ENCODE assay signal across 8 cellular contexts in genomic region chr15:43872416-43873020, GRCh38. TPM values are rescaled to one million over a fixed set of nuclear protein-coding genes. Genes with fewer than 3 reads are reported as not detected.
DNase-seq lines count a peak whose midpoint lies in the region; TF ChIP-seq lines count a peak whose summit lies in the region.

No MANE protein-coding gene starts in this region.

- peak; percentile 69 for TF ChIP-seq CTCF in A673 (conservative IDR thresholded peaks at IDR 0.05; ENCODE audit: low read depth, low read length)

- POLR2A ChIA-PET in A673 (lab: Charles Lee; ENCODE audit: low non-redundant PET), result no interaction called here

- intact Hi-C loops in A673 (cut with micrococcal nuclease; ENCODE audit: unreplicated experiment), result no loop called here

- CTCF ChIA-PET in A673 (lab: Charles Lee), result no interaction called here

- no peak overlapping the region for H3K4me3 ChIP-seq in A673 (ENCODE audit: low read depth, low read length, poor library complexity, severe bottlenecking)

- BruUV-seq in A673 (replicated peaks; lab: Mats Ljungman, UMichigan), result no TSS peak

- H3K9me3 ChIP-seq in A673 (ENCODE audit: low read depth, low read length, poor library complexity, severe bottlenecking), result no peaks in the 10 kb centered on the region

- H3K27me3 ChIP-seq in A673 (replicated peaks; ENCODE audit: insufficient read depth, low read depth, low read length, poor library complexity), result no peaks in the 10 kb centered on the region

- H3K27ac ChIP-seq in A673 (ENCODE audit: low read depth, low read length, poor library complexity, severe bottlenecking), result no peak overlapping the region

- DNase-seq in A673 (ENCODE audit: low spot score) (peak; percentile 76), EL (peak; percentile 62), NCI-H1694 (lab: John Stamatoyannopoulos, UW) (peak; percentile 52), anterior cingulate cortex (lab: John Stamatoyannopoulos, UW) (peak in 47 of 58 donors; percentile 2 to 75 (median 34)), hippocampal formation (lab: John Stamatoyannopoulos, UW) (peak; percentile 54 to 86), smooth muscle cell of the brain vasculature (ENCODE audit: low read depth, low spot score) (peak; percentile 54), DMS79 (lab: John Stamatoyannopoulos, UW) (no peak)
- DNase-seq in stimulated activated CD4-positive, alpha-beta T cell treated with anti-CD3 and anti-CD28 coated beads, Interleukin-2, amount 100 ng/mL, for 24 hours, result no peak

- H3K4me1 ChIP-seq in A673 (ENCODE audit: insufficient read depth, low read length, poor library complexity, severe bottlenecking), result peaks cover 18% of the 10 kb centered on the region

- H3K36me3 ChIP-seq in A673 (ENCODE audit: insufficient read depth, low read length, poor library complexity, severe bottlenecking), result peaks cover 48% of the 10 kb centered on the region

RNA-seq across cellular contexts. Expression of gene WDR76, which starts 45.7 kb away (rescaled TPM):
- total RNA-seq in A673 (2021), result 61.3 and 65.2 TPM in 2 replicates

RNA-seq across cellular contexts. Expression of gene MFAP1, which starts 48.0 kb away (rescaled TPM):
- 43.2 and 45.4 TPM in 2 replicates for total RNA-seq in A673 (2021)

Comparison
In these comparisons a context has a peak if more than half of its experiments do, and no peak if none do; other contexts are left out.
1. DNase-seq: peak in A673 (single experiment), EL (single experiment), NCI-H1694 (single experiment), anterior cingulate cortex (47 of 58), hippocampal formation (2 of 2) and smooth muscle cell of the brain vasculature (single experiment); none in DMS79 (single experiment) and stimulated activated CD4-positive, alpha-beta T cell treated with anti-CD3 and anti-CD28 coated beads, Interleukin-2, amount 100 ng/mL, for 24 hours (0 of 2).